In the genomic region with DNA sequence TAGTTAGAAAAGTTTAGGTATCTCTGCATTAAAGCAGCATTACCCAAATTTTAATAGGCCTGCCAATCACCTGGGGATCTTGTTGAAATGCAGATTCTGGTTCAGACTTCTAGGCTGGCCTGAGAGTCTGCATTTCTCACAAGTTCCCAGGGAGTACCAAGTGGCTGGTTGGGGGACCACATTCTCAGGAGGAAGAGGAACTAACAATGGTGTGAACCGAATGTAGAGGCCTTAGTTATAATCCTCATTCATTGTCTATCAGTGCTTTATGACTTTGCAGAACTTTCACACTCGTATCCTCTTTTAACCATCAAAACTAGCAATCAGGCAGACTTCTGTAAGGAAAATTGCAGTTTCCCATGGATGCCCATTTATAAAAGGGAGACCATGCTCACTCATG, we compare ENCODE assay signal across 22 cellular contexts.
"Had no signal": no experiment of that assay in that cellular context is flagged by ENCODE, and none has a peak within 500 bp of the region (broad histone marks: within the 10 kb centered on the region; RNA-seq: fewer than 3 reads in every experiment).

No MANE protein-coding gene starts in this region.

- H3K9me3 Mint-ChIP-seq: activated naive CD8-positive, alpha-beta T cell treated with anti-CD3 and anti-CD28 coated beads, Interleukin-2, amount 10 ng/mL, durations not matched to agents 7 days and 5 days; T-helper 1 cell treated with Interleukin-12 subunit alpha and Interleukin-12 subunit beta and Interleukin-4 antibody, amounts not matched to agents 30 μg/mL and 1 μg/mL, for 36 hours; WTC11 had no signal

- ATAC-seq: activated CD8-positive, alpha-beta T cell treated with anti-CD3 and anti-CD28 coated beads, Interleukin-2, amount 10 ng/mL, durations not matched to agents 7 days and 5 days; PC-3; WTC11 had no signal

- H3K27me3 ChIP-seq: adrenal gland, MG63 had no signal

- H3K27ac ChIP-seq: adrenal gland had no signal

- H3K9me3 ChIP-seq: adrenal gland, MG63 had no signal

- H3K27ac Mint-ChIP-seq: activated CD8-positive, alpha-beta T cell treated with anti-CD3 and anti-CD28 coated beads, Interleukin-2, amount 10 ng/mL, durations not matched to agents 7 days and 5 days; activated naive CD8-positive, alpha-beta T cell treated with anti-CD3 and anti-CD28 coated beads, Interleukin-2, amount 10 ng/mL, durations not matched to agents 7 days and 5 days; T-helper 1 cell treated with Interleukin-12 subunit alpha and Interleukin-12 subunit beta and Interleukin-4 antibody, amounts not matched to agents 30 μg/mL and 1 μg/mL, for 36 hours; WTC11 had no signal

- H3K36me3 Mint-ChIP-seq: activated naive CD8-positive, alpha-beta T cell treated with anti-CD3 and anti-CD28 coated beads, Interleukin-2, amount 10 ng/mL, durations not matched to agents 7 days and 5 days; WTC11 had no signal

- H3K4me3 Mint-ChIP-seq: activated CD8-positive, alpha-beta T cell treated with anti-CD3 and anti-CD28 coated beads, Interleukin-2, amount 10 ng/mL, durations not matched to agents 7 days and 5 days; activated naive CD8-positive, alpha-beta T cell treated with anti-CD3 and anti-CD28 coated beads, Interleukin-2, amount 10 ng/mL, durations not matched to agents 7 days and 5 days; T-helper 1 cell treated with Interleukin-12 subunit alpha and Interleukin-12 subunit beta and Interleukin-4 antibody, amounts not matched to agents 30 μg/mL and 1 μg/mL, for 36 hours; WTC11 had no signal

- H3K4me3 ChIP-seq: adrenal gland, MG63 had no signal

- H3K36me3 ChIP-seq: adrenal gland, MG63 had no signal

- DNase-seq: activated CD4-positive, alpha-beta T cell treated with anti-CD3 and anti-CD28 coated beads for 48 hours; activated CD4-positive, alpha-beta T cell treated with anti-CD3 and anti-CD28 coated beads, Interleukin-2, amount 50 U/mL, for 4 hours; activated CD4-positive, CD25-positive, alpha-beta regulatory T cell treated with anti-CD3 and anti-CD28 coated beads, Interleukin-2, amount 50 U/mL, for 72 hours; activated CD8-positive, alpha-beta memory T cell treated with anti-CD3 and anti-CD28 coated beads, Interleukin-2, amount 50 U/mL, for 48 hours; activated CD8-positive, alpha-beta T cell treated with anti-CD3 and anti-CD28 coated beads, Interleukin-2, amount 10 ng/mL, durations not matched to agents 7 days and 5 days; activated naive CD4-positive, alpha-beta T cell treated with anti-CD3 and anti-CD28 coated beads, Interleukin-2, amount 50 U/mL, for 16 hours; activated naive CD8-positive, alpha-beta T cell treated with anti-CD3 and anti-CD28 coated beads, Interleukin-2, amount 10 ng/mL, durations not matched to agents 7 days and 5 days; activated T-cell treated with anti-CD3 and anti-CD28 coated beads, Interleukin-2, amount 50 U/mL, for 1 hour; adrenal gland; anterior cingulate cortex; cerebellar nuclear complex; MG63; NCI-H1092 treated with DMSO at 0.1 percent for 48 hours; NCI-H1417 treated with DMSO at 0.1 percent for 48 hours; NCI-H1694; NCI-H2081; NCI-H510A treated with DMSO at 0.1 percent for 48 hours; NK-92 treated with Interleukin-12 subunit alpha and Interleukin-12 subunit beta, amount 100 ng/mL, for 24 hours; PC-3; SHP77 had no signal
